Comparison of ENCODE assay signal across 8 cellular contexts in the genomic region with DNA sequence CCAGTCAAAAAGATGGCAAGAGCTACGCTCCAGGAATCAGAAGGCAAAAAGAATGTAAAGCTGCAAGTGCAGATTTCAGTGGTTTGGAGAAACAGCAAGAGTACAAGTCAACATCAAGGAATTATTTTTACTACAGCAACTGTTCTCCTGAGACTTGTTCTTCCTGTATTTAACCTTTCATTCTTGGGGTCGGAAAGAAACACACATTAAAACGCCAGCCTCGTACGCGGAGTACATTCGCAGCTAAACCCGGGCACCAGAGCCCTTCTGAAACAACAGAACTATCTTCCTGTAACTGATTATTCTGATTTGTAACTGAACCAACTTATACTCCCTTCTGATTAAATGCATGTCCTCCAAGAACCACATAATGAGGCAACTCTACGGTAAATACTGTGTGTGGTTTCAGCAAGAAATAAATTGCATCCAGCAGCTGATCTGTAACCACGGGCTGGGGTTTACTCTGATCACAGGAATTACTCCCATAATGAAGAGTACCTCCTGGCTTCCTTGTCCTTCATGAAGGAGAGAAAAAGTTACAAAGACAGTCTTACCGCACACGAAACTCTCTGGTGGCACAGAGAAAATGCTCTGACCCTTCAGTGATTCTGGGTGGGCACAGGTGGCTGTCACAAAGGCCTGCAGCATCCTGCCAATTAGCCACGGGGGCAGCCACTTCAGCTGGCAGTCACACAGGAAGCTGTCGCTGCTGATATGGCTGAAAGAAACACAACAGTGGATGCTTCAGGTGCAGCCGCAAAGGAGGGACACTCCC.
DNase-seq lines count a peak whose midpoint lies in the region; ATAC-seq and TF ChIP-seq lines count a peak whose summit lies in the region.

No MANE protein-coding gene starts in this region.

- ATAC-seq in GM19023 (IDR thresholded peaks at IDR 0.05; ENCODE audit: unreplicated experiment) (peak; percentile 88), HG03045 (IDR thresholded peaks at IDR 0.05; ENCODE audit: unreplicated experiment) (peak; percentile 59), esophagus mucosa (peak; percentile 21)

- peak overlapping the region; percentile 91 for H3K27ac Mint-ChIP-seq in activated CD4-positive, alpha-beta T cell treated with anti-CD3 and anti-CD28 coated beads, Interleukin-2, amount 10 ng/mL, durations not matched to agents 7 days and 5 days
- H3K27ac Mint-ChIP-seq in glutamatergic neuron (ENCODE audit: unreplicated experiment) = no peak overlapping the region

- peak; percentile 53 for DNase-seq in activated CD4-positive, alpha-beta T cell treated with anti-CD3 and anti-CD28 coated beads, Interleukin-2, amount 10 ng/mL, durations not matched to agents 7 days and 5 days
- DNase-seq in stimulated activated CD8-positive, alpha-beta memory T cell treated with anti-CD3 and anti-CD28 coated beads, Interleukin-12 subunit alpha, Interleukin-12 subunit beta, amount 100 ng/mL, for 1 hour (ENCODE audit: low read depth) = peak; percentile 27
- no peak for DNase-seq in glutamatergic neuron
- no peak for DNase-seq in HK-2 (ENCODE audit: unreplicated experiment)
- DNase-seq in SHP77 treated with DMSO at 0.1 percent for 48 hours (lab: John Stamatoyannopoulos, UW) = no peak

- H3K27me3 Mint-ChIP-seq in activated CD4-positive, alpha-beta T cell treated with anti-CD3 and anti-CD28 coated beads, Interleukin-2, amount 10 ng/mL, durations not matched to agents 7 days and 5 days = no peaks in the 10 kb centered on the region
- peaks cover 6% of the 10 kb centered on the region for H3K27me3 Mint-ChIP-seq in glutamatergic neuron (ENCODE audit: unreplicated experiment)

- no peaks in the 10 kb centered on the region for H3K9me3 Mint-ChIP-seq in activated CD4-positive, alpha-beta T cell treated with anti-CD3 and anti-CD28 coated beads, Interleukin-2, amount 10 ng/mL, durations not matched to agents 7 days and 5 days
- peaks cover 4% of the 10 kb centered on the region for H3K9me3 Mint-ChIP-seq in glutamatergic neuron (ENCODE audit: unreplicated experiment)

- H3K4me1 Mint-ChIP-seq in activated CD4-positive, alpha-beta T cell treated with anti-CD3 and anti-CD28 coated beads, Interleukin-2, amount 10 ng/mL, durations not matched to agents 7 days and 5 days = peaks cover 21% of the 10 kb centered on the region
- peaks cover 13% of the 10 kb centered on the region for H3K4me1 Mint-ChIP-seq in glutamatergic neuron (ENCODE audit: low read depth, unreplicated experiment)

- H3K36me3 Mint-ChIP-seq in activated CD4-positive, alpha-beta T cell treated with anti-CD3 and anti-CD28 coated beads, Interleukin-2, amount 10 ng/mL, durations not matched to agents 7 days and 5 days (ENCODE audit: low read depth) = peaks cover 47% of the 10 kb centered on the region
- H3K36me3 Mint-ChIP-seq in glutamatergic neuron (ENCODE audit: unreplicated experiment) = peaks cover 13% of the 10 kb centered on the region

- CTCF ChIA-PET in activated CD4-positive, alpha-beta T cell treated with anti-CD3 and anti-CD28 coated beads, Interleukin-2, amount 10 ng/mL, durations not matched to agents 7 days and 5 days (lab: Charles Lee) = interaction anchor here (1.4 to 2.0 kb wide), 2 partner anchors 11 to 15 kb away, joined by 5 to 6 read pairs; no protein-coding TSS in a partner anchor

- peak overlapping the region; percentile 57 for H3K4me3 Mint-ChIP-seq in activated CD4-positive, alpha-beta T cell treated with anti-CD3 and anti-CD28 coated beads, Interleukin-2, amount 10 ng/mL, durations not matched to agents 7 days and 5 days
- H3K4me3 Mint-ChIP-seq in glutamatergic neuron (ENCODE audit: unreplicated experiment) = no peak overlapping the region

- no peak for TF ChIP-seq CTCF in glutamatergic neuron (IDR thresholded peaks at IDR 0.05; ENCODE audit: partially characterized antibody, unreplicated experiment)

- POLR2A ChIA-PET in activated CD4-positive, alpha-beta T cell treated with anti-CD3 and anti-CD28 coated beads, Interleukin-2, amount 10 ng/mL, durations not matched to agents 7 days and 5 days (lab: Charles Lee) = no interaction called here

Comparison
In these comparisons a context has a peak if more than half of its experiments do, and no peak if none do; other contexts are left out.
1. ATAC-seq: peak in every context shown above with its lines; median percentile 88 in GM19023; 59 in HG03045; 21 in esophagus mucosa.
2. DNase-seq: peak in activated CD4-positive, alpha-beta T cell treated with anti-CD3 and anti-CD28 coated beads, Interleukin-2, amount 10 ng/mL, durations not matched to agents 7 days and 5 days (single experiment) and stimulated activated CD8-positive, alpha-beta memory T cell treated with anti-CD3 and anti-CD28 coated beads, Interleukin-12 subunit alpha, Interleukin-12 subunit beta, amount 100 ng/mL, for 1 hour (single experiment); none in glutamatergic neuron (single experiment), HK-2 (single experiment) and SHP77 treated with DMSO at 0.1 percent for 48 hours (single experiment).